Comparison of ENCODE assay signal across 16 cellular contexts in the genomic region with DNA sequence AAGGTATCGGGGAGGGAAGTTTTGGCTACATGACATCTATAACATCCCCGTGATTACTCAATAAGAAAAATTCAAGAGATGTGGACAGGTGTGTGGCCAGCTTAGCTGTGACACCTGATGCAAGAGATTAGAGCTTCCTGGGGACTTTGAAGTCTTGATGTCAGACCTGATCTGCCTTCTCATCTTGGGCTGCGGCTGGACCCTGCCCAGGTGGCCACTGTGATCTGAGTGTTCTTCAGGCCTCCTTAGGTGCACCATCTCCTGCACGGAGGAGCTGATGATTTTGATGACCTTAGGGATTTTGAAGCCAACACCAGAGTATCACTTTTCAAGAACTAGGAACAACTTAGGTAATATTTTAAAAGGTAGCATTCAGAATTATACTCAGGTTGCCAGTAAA.
DNase-seq lines count a peak whose midpoint lies in the region; ATAC-seq and TF ChIP-seq lines count a peak whose summit lies in the region.
"Had no signal": no experiment of that assay in that cellular context is flagged by ENCODE, and none has a peak within 500 bp of the region (broad histone marks: within the 10 kb centered on the region; RNA-seq: fewer than 3 reads in every experiment).

No MANE protein-coding gene starts in this region.

- no peaks in the 10 kb centered on the region for H3K9me2 ChIP-seq in SK-N-SH

- H3K4me3 Mint-ChIP-seq in naive thymus-derived CD8-positive, alpha-beta T cell = no peak overlapping the region
- H3K4me3 Mint-ChIP-seq: activated naive CD4-positive, alpha-beta T cell treated with anti-CD3 and anti-CD28 coated beads, Interleukin-2, amount 50 U/mL, for 24 hours; CD4-positive, CD25-positive, alpha-beta regulatory T cell; type B pancreatic cell had no signal

- H3K4me1 ChIP-seq in ACC112 (ENCODE audit: control insufficient read depth, insufficient read depth, low read length, unreplicated experiment) = peaks cover 78% of the 10 kb centered on the region
- peaks cover 0 to 80% of the 10 kb centered on the region in 2 experiments for H3K4me1 ChIP-seq in SK-N-SH (ENCODE audit: control insufficient read depth in 1 of 2, insufficient read depth in 2 of 2, low read depth in 1 of 2, low read length in 1 of 2)
- H3K4me1 ChIP-seq in gastroesophageal sphincter = peaks cover 24 to 76% (median 55%) of the 10 kb centered on the region in 3 donors
- peaks cover 87% of the 10 kb centered on the region for H3K4me1 ChIP-seq in skeletal muscle satellite cell (ENCODE audit: control insufficient read depth, insufficient read depth, low read length)

- peak overlapping the region; percentile 46 for H3K4me2 ChIP-seq in SK-N-SH
- H3K4me2 ChIP-seq in skeletal muscle satellite cell (ENCODE audit: low read length) = no peak overlapping the region

- H3K9me3 ChIP-seq in SK-N-SH (no peaks in the 10 kb centered on the region), gastroesophageal sphincter (no peaks in the 10 kb centered on the region), skeletal muscle satellite cell (replicated peaks; ENCODE audit: low read length) (no peaks in the 10 kb centered on the region)

- H3K79me2 ChIP-seq in ACC112 (ENCODE audit: control insufficient read depth, insufficient read depth, low read length, unreplicated experiment) (peaks cover 39% of the 10 kb centered on the region), SK-N-SH (ENCODE audit: insufficient read depth) (peaks cover 75% of the 10 kb centered on the region)

- no peak for TF ChIP-seq POLR2A in gastroesophageal sphincter (IDR thresholded peaks at IDR 0.05)

- H3K36me3 ChIP-seq in ACC112 (ENCODE audit: insufficient read depth, low read length) (peaks cover 62% of the 10 kb centered on the region), SK-N-SH (replicated peaks in 1 of 2; ENCODE audit: control insufficient read depth in 1 of 2, insufficient read depth in 2 of 2, low read length in 1 of 2) (peaks cover 49 to 69% of the 10 kb centered on the region in 2 experiments), gastroesophageal sphincter (peaks cover 0 to 41% of the 10 kb centered on the region in 2 donors), skeletal muscle satellite cell (ENCODE audit: insufficient read depth, low read length) (peaks cover 71% of the 10 kb centered on the region)

- peaks cover 0 to 2% (median 0%) of the 10 kb centered on the region in 3 donors for H3K36me3 Mint-ChIP-seq in naive thymus-derived CD8-positive, alpha-beta T cell
- H3K36me3 Mint-ChIP-seq: activated naive CD4-positive, alpha-beta T cell treated with anti-CD3 and anti-CD28 coated beads, Interleukin-2, amount 50 U/mL, for 24 hours; CD4-positive, CD25-positive, alpha-beta regulatory T cell had no signal

- POLR2A ChIA-PET in SK-N-SH (lab: Yijun Ruan, JAX) = no interaction called here
- POLR2A ChIA-PET in naive thymus-derived CD8-positive, alpha-beta T cell (lab: Charles Lee) = no interaction called here

- ATAC-seq in gastroesophageal sphincter = no peak
- ATAC-seq in naive thymus-derived CD8-positive, alpha-beta T cell = no peak
- no peak for ATAC-seq in HG03025 (IDR thresholded peaks at IDR 0.05; ENCODE audit: low FRiP score, unreplicated experiment)
- ATAC-seq: left colon had no signal

- TF ChIP-seq EP300 in SK-N-SH (IDR thresholded peaks at IDR 0.05; ENCODE audit: borderline replicate concordance in 1 of 2, low read depth in 1 of 2, low read length in 1 of 2) (no peak), gastroesophageal sphincter (IDR thresholded peaks at IDR 0.05) (no peak)

- DNase-seq in SK-N-SH (no peak), NCI-H2171 (lab: John Stamatoyannopoulos, UW) (no peak), cerebellar cortex (ENCODE audit: low spot score) (no peak)
- DNase-seq in naive thymus-derived CD8-positive, alpha-beta T cell = no peak
- DNase-seq: CD4-positive, CD25-positive, alpha-beta regulatory T cell; DND-41; left colon; MV-4-11; NCI-H2029; NCI-H510A had no signal

- no peaks in the 10 kb centered on the region for H3K27me3 Mint-ChIP-seq in naive thymus-derived CD8-positive, alpha-beta T cell
- H3K27me3 Mint-ChIP-seq: activated naive CD4-positive, alpha-beta T cell treated with anti-CD3 and anti-CD28 coated beads, Interleukin-2, amount 50 U/mL, for 24 hours; CD4-positive, CD25-positive, alpha-beta regulatory T cell; type B pancreatic cell had no signal

- H2AFZ ChIP-seq in ACC112 (ENCODE audit: low read length, unreplicated experiment) = no peak overlapping the region
- no peak overlapping the region for H2AFZ ChIP-seq in SK-N-SH (ENCODE audit: low read depth)

- H3F3A ChIP-seq in SK-N-SH (replicated peaks; ENCODE audit: insufficient read depth) = peaks cover 85% of the 10 kb centered on the region

- H3K9ac ChIP-seq in SK-N-SH (peak overlapping the region; percentile 57), skeletal muscle satellite cell (ENCODE audit: low read depth, low read length) (peak overlapping the region; percentile 88)

- no peaks in the 10 kb centered on the region for H3K4me1 Mint-ChIP-seq in naive thymus-derived CD8-positive, alpha-beta T cell
- H3K4me1 Mint-ChIP-seq: activated naive CD4-positive, alpha-beta T cell treated with anti-CD3 and anti-CD28 coated beads, Interleukin-2, amount 50 U/mL, for 24 hours had no signal

- CTCF ChIA-PET in SK-N-SH (lab: Yijun Ruan, JAX) = no interaction called here

- H3K27me3 ChIP-seq in ACC112 (ENCODE audit: insufficient read depth, low read length) (no peaks in the 10 kb centered on the region), SK-N-SH (ENCODE audit: insufficient read depth) (no peaks in the 10 kb centered on the region), gastroesophageal sphincter (no peaks in the 10 kb centered on the region), skeletal muscle satellite cell (ENCODE audit: control insufficient read depth, insufficient read depth, low read length) (no peaks in the 10 kb centered on the region)

- H3K27ac Mint-ChIP-seq in naive thymus-derived CD8-positive, alpha-beta T cell = no peak overlapping the region
- H3K27ac Mint-ChIP-seq: activated naive CD4-positive, alpha-beta T cell treated with anti-CD3 and anti-CD28 coated beads, Interleukin-2, amount 50 U/mL, for 24 hours; CD4-positive, CD25-positive, alpha-beta regulatory T cell; type B pancreatic cell had no signal

- H4K20me1 ChIP-seq in SK-N-SH (ENCODE audit: insufficient read depth) = no peaks in the 10 kb centered on the region

- no peaks in the 10 kb centered on the region for H3K9me3 Mint-ChIP-seq in naive thymus-derived CD8-positive, alpha-beta T cell
- H3K9me3 Mint-ChIP-seq: activated naive CD4-positive, alpha-beta T cell treated with anti-CD3 and anti-CD28 coated beads, Interleukin-2, amount 50 U/mL, for 24 hours had no signal

- H3K4me3 ChIP-seq in ACC112 (ENCODE audit: low read depth, low read length) = no peak overlapping the region
- no peak overlapping the region for H3K4me3 ChIP-seq in SK-N-SH (ENCODE audit: low read depth in 2 of 2, low read length in 1 of 2)
- no peak overlapping the region for H3K4me3 ChIP-seq in gastroesophageal sphincter
- no peak overlapping the region for H3K4me3 ChIP-seq in skeletal muscle satellite cell (ENCODE audit: low read length)

- H3K27ac ChIP-seq in ACC112 (ENCODE audit: low read depth, low read length) (peak overlapping the region; percentile 100), SK-N-SH (ENCODE audit: low read depth in 2 of 2, low read length in 1 of 2) (peak overlapping the region; percentile 86 to 91; a peak in 3 of 4 replicates), gastroesophageal sphincter (peak overlapping the region; percentile 80 to 90 (median 84))

- TF ChIP-seq CTCF in SK-N-SH (IDR thresholded peaks at IDR 0.05) = no peak
- no peak for TF ChIP-seq CTCF in gastroesophageal sphincter (IDR thresholded peaks at IDR 0.05)

- TF ChIP-seq RAD21 in SK-N-SH (IDR thresholded peaks at IDR 0.05; ENCODE audit: low read length) = no peak

- 67% methylated on average over 4 of the region's 4 CpGs for WGBS in SK-N-SH (ENCODE audit: low lambda C conversion rate)
- WGBS in gastroesophageal sphincter (ENCODE audit: low coverage in 1 of 2), 2 donors = 89 to 100% methylated on average over 3 to 4 of the region's 4 CpGs

TF ChIP-seq in SK-N-SH, 30 proteins besides CTCF, POLR2A, EP300 and RAD21 (continues in another document):
- TF ChIP-seq, protein P1, sequence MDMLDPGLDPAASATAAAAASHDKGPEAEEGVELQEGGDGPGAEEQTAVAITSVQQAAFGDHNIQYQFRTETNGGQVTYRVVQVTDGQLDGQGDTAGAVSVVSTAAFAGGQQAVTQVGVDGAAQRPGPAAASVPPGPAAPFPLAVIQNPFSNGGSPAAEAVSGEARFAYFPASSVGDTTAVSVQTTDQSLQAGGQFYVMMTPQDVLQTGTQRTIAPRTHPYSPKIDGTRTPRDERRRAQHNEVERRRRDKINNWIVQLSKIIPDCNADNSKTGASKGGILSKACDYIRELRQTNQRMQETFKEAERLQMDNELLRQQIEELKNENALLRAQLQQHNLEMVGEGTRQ (IDR thresholded peaks at IDR 0.05; ENCODE audit: borderline replicate concordance, low read depth, low read length) = no peak
- TF ChIP-seq POLR2AphosphoS5 (IDR thresholded peaks at IDR 0.05; ENCODE audit: low read depth, low read length) (no peak), TAF1 (IDR thresholded peaks at IDR 0.05; ENCODE audit: borderline replicate concordance, low read depth, low read length) (no peak), FOXJ3 (CRISPR knock-in tag; IDR thresholded peaks at IDR 0.05) (no peak), GABPA (IDR thresholded peaks at IDR 0.05; ENCODE audit: low read depth) (no peak), RFX5 (IDR thresholded peaks at IDR 0.05; ENCODE audit: low read length) (no peak), NRF1 (IDR thresholded peaks at IDR 0.05; ENCODE audit: low read depth, low read length) (no peak), SIN3A (IDR thresholded peaks at IDR 0.05; ENCODE audit: borderline replicate concordance, low read depth, low read length) (no peak), SMC3 (IDR thresholded peaks at IDR 0.05; ENCODE audit: low read depth, low read length) (no peak), TCF12 (IDR thresholded peaks at IDR 0.05) (no peak), NFIC (IDR thresholded peaks at IDR 0.05; ENCODE audit: borderline replicate concordance) (no peak)
- TF ChIP-seq, protein P2, sequence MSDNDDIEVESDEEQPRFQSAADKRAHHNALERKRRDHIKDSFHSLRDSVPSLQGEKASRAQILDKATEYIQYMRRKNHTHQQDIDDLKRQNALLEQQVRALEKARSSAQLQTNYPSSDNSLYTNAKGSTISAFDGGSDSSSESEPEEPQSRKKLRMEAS (IDR thresholded peaks at IDR 0.05; ENCODE audit: low read depth) = no peak
- TF ChIP-seq, protein P3, sequence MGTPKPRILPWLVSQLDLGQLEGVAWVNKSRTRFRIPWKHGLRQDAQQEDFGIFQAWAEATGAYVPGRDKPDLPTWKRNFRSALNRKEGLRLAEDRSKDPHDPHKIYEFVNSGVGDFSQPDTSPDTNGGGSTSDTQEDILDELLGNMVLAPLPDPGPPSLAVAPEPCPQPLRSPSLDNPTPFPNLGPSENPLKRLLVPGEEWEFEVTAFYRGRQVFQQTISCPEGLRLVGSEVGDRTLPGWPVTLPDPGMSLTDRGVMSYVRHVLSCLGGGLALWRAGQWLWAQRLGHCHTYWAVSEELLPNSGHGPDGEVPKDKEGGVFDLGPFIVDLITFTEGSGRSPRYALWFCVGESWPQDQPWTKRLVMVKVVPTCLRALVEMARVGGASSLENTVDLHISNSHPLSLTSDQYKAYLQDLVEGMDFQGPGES (IDR thresholded peaks at IDR 0.05; ENCODE audit: low read depth, low read length) = no peak
